Comparison of ENCODE assay signal across 8 cellular contexts in the genomic region with DNA sequence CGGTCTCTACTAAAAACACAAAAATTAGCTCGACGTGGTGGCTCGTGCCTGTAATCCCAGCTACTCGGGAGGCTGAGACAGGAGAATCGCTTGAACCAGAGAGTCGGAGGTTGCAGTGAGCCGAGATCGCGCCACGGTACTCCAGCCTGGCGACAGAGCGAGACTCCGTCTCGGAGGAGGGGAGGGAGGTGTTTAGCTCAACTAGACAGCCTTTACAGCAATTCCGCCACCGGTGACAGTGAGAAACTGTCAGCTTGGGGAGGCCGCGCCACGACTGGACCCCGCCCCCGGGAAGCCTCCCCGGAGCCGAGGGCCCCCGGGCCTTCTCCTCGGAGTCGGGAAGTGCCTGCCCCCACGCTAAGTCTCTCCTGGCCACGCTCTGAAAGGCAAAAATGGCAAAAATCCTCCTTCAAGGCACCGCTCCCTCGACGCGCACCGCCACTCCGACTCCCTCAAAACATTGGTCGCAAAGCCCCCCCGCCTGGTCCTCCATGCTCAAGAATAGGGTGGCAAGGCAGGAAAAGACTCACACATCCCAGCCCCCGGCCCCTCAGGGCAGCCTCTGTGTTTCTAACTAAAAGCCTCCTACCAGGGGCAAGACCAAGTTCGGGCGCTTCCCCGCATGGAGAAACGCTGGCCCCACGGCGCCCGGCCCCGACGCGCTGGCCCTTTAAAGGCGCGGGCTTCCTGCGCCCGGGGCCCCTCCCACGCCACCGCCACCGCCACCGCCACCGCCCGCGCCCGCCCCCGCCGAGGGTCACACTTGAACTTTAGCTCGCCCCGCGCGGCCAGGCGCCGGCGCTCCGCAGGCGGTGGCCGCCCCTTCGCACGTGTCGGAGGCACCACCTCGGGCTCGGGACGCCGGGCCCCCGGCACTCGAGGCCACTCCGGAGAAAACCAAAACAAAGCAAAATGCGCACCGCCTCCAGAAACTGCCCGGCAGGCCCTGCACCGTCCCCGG. TPM values are rescaled to one million over a fixed set of nuclear protein-coding genes. Genes with fewer than 3 reads are reported as not detected.
DNase-seq lines count a peak whose midpoint lies in the region; ATAC-seq and TF ChIP-seq lines count a peak whose summit lies in the region.

No MANE protein-coding gene starts in this region.

- peak overlapping the region; percentile 94 for H2AFZ ChIP-seq in osteoblast (ENCODE audit: low read length)

- no peak overlapping the region for H3K27ac ChIP-seq in osteoblast (ENCODE audit: low read depth, low read length)
- peak overlapping the region; percentile 97 to 100 for H3K27ac ChIP-seq in tibial artery

- intact Hi-C loops in tibial artery (cut with DNase I; ENCODE audit: low total_unique reads): loop anchor here (10.0 kb wide), 1 partner anchor 190 kb away; no protein-coding TSS in a partner anchor

- H3K27me3 ChIP-seq in osteoblast (ENCODE audit: insufficient read depth, low read length) (no peaks in the 10 kb centered on the region), tibial artery (no peaks in the 10 kb centered on the region)

- H3K36me3 ChIP-seq in osteoblast (ENCODE audit: insufficient read depth, low read length): no peaks in the 10 kb centered on the region
- no peaks in the 10 kb centered on the region for H3K36me3 ChIP-seq in tibial artery

- peak overlapping the region; percentile 86 for H3K4me2 ChIP-seq in osteoblast (ENCODE audit: insufficient read depth, low read length)

- H3K4me3 ChIP-seq in osteoblast (ENCODE audit: insufficient read depth, low read length) (peak overlapping the region; percentile 89), tibial artery (peak overlapping the region; percentile 71 to 99)

- no peaks in the 10 kb centered on the region for H4K20me1 ChIP-seq in osteoblast (ENCODE audit: insufficient read depth, low read length)

- no peak for TF ChIP-seq CTCF in osteoblast (IDR thresholded peaks at IDR 0.05; ENCODE audit: extremely low read depth, low read depth, low read length)
- TF ChIP-seq CTCF in tibial artery (IDR thresholded peaks at IDR 0.05): peak in 1 of 2 experiments; percentile 2

- H3K9me3 ChIP-seq in osteoblast (ENCODE audit: low read depth, low read length) (no peaks in the 10 kb centered on the region), tibial artery (no peaks in the 10 kb centered on the region)

- ATAC-seq in HG02642 (IDR thresholded peaks at IDR 0.05; ENCODE audit: poor library complexity, unreplicated experiment): peak; percentile 38

- H3K4me1 ChIP-seq in osteoblast (ENCODE audit: insufficient read depth, low read length): peaks cover 8% of the 10 kb centered on the region
- H3K4me1 ChIP-seq in tibial artery: peaks cover 0 to 57% (median 30%) of the 10 kb centered on the region in 4 donors

- DNase-seq in GM03348 (ENCODE audit: low spot score): peak; percentile 76
- DNase-seq in RKO (ENCODE audit: low spot score): peak; percentile 39
- peak; percentile 40 to 59 (median 42) for DNase-seq in activated naive CD4-positive, alpha-beta T cell (lab: John Stamatoyannopoulos, UW)
- peak; percentile 66 for DNase-seq in globus pallidus (ENCODE audit: low spot score)
- DNase-seq in osteoblast (ENCODE audit: insufficient read length, low spot score, missing footprints): peak; percentile 93
- DNase-seq in tibial artery: peak; percentile 82 to 90
- DNase-seq in NCI-H774 (lab: John Stamatoyannopoulos, UW): no peak

- peaks cover 43% of the 10 kb centered on the region for H3K79me2 ChIP-seq in osteoblast (ENCODE audit: insufficient read depth, low read length)

RNA-seq across cellular contexts. Expression of gene FOXO1, which starts 2.1 kb away (rescaled TPM):
- total RNA-seq in osteoblast: 7.4 and 7.6 TPM in 2 replicates
